Comparison of ENCODE assay signal across 8 cellular contexts in the genomic region with DNA sequence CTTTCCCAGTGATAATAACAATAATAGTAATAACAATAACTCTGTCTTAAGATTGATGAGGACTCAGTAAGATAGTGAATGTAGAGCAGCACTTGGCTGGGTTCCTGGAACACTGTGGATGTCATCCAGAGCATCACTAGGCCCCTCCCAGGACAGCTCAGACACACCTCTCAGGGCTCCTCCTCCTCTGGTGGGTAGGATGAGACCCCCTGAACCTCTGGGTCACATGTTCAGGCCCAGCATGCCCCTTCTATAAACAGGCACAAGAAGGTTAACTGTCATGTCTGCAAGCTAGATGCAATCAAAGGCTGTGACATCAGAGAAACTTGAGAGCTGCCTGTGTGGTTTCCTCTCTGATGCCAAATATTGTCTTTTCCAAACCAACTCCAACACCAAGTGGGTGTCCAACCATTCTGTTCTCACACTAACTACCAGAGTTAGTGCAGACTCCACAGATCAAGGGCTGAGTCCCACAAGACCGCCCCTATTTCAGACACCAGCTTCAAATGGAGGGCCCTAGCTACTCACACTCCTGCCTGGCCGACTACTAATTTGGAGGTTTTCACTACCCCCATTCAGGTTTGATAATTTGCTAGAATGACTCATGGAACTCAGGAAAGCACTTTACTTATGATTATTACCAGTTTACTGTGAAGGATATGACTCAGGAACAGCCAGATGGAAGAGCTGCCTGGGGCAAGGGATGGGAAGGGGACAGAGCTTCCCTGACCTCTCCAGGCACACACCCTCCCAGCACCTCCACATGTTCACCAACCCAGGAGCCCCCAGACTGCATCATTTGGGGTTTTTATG. TPM values are rescaled to one million over a fixed set of nuclear protein-coding genes. Genes with fewer than 3 reads are reported as not detected.
A peak's percentile ranks its signal among the peaks of the same experiment; 100 is the strongest.
DNase-seq lines count a peak whose midpoint lies in the region; ATAC-seq lines count a peak whose summit lies in the region.

No MANE protein-coding gene starts in this region.

- DNase-seq in NCI-H69 (lab: John Stamatoyannopoulos, UW) (peak; percentile 59), brain pericyte (ENCODE audit: low read depth, low spot score) (peak; percentile 77), sciatic nerve (ENCODE audit: low spot score) (no peak), NCI-H1694 treated with DMSO at 0.1 percent for 48 hours (lab: John Stamatoyannopoulos, UW) (no peak), 8988T (no peak)

- ATAC-seq in GM19043 (IDR thresholded peaks at IDR 0.05; ENCODE audit: low read depth, unreplicated experiment): peak; percentile 52
- ATAC-seq in sciatic nerve: peak; percentile 91
- no peak for ATAC-seq in GM21515 (IDR thresholded peaks at IDR 0.05; ENCODE audit: unreplicated experiment)
- no peak for ATAC-seq in HG02970 (IDR thresholded peaks at IDR 0.05; ENCODE audit: low FRiP score, unreplicated experiment)

- intact Hi-C loops in sciatic nerve (cut with DNase I): no loop called here

RNA-seq across cellular contexts. Expression of a gene that starts 46.4 kb away (rescaled TPM):
- total RNA-seq in sciatic nerve: 282 TPM

Comparison
In these comparisons a context has a peak if more than half of its experiments do, and no peak if none do; other contexts are left out.
1. ATAC-seq: peak in GM19043 (single experiment) and sciatic nerve (single experiment); none in GM21515 (single experiment) and HG02970 (single experiment).
2. DNase-seq: peak in NCI-H69 (single experiment) and brain pericyte (single experiment); none in sciatic nerve (single experiment), NCI-H1694 treated with DMSO at 0.1 percent for 48 hours (single experiment) and 8988T (single experiment).